In genomic region chr12:27042018-27042417, GRCh38 we compare ENCODE assay signal across 5 cellular contexts. TPM values are rescaled to one million over a fixed set of nuclear protein-coding genes. Genes with fewer than 3 reads are reported as not detected.
"Had no signal": no experiment of that assay in that cellular context is flagged by ENCODE, and none has a peak within 500 bp of the region (broad histone marks: within the 10 kb centered on the region; RNA-seq: fewer than 3 reads in every experiment).

No MANE protein-coding gene starts in this region.

RNA-seq across cellular contexts. Expression of gene C12orf71, which starts 40.4 kb away (rescaled TPM):
- total RNA-seq: HepG2, HT-29, HT1080, IMR-90 had no signal
- polyA plus RNA-seq: HepG2, IgD-negative memory B cell, IMR-90 had no signal
